ENCODE assay signal across 8 cellular contexts in the genomic region with DNA sequence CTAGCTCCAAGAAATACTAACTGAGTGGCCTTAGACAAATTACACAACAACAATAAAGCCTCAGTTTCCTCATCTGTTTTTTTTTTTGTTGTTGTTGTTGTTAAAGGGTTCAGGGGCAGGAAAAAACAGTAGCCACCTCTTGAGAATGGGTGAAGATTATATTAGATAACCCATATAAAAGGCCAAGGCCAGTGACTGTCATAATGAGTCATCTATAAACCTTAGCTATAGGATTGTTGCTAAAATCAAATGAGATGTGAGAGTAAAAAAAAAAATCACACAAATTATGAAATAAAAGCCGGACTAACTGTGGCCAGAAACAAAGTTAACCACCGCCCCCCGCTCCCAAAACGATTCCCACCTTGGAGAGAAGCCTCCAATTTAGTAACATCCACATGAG. TPM values are rescaled to one million over a fixed set of nuclear protein-coding genes. Genes with fewer than 3 reads are reported as not detected.
DNase-seq lines count a peak whose midpoint lies in the region; ATAC-seq and TF ChIP-seq lines count a peak whose summit lies in the region.

No MANE protein-coding gene starts in this region.

- peak overlapping the region; percentile 98 for H3K9ac ChIP-seq in iPS-18a (ENCODE audit: low read length)

- TF ChIP-seq CTCF in suprapubic skin (IDR thresholded peaks at IDR 0.05), result no peak

- ATAC-seq in activated T-cell treated with anti-CD3 and anti-CD28 coated beads, Interleukin-2, amount 50 U/mL, for 72 hours (replicated peaks in 1 of 2), result no peak
- ATAC-seq in HG03460 (IDR thresholded peaks at IDR 0.05; ENCODE audit: unreplicated experiment), result no peak

- TF ChIP-seq EP300 in suprapubic skin (IDR thresholded peaks at IDR 0.05), result no peak

- POLR2A ChIA-PET in activated CD4-positive, alpha-beta T cell treated with anti-CD3 and anti-CD28 coated beads, Interleukin-2, amount 10 ng/mL, durations not matched to agents 7 days and 5 days (lab: Charles Lee), result interaction anchor here (1.0 to 1.6 kb wide), 2 partner anchors 18 to 25 kb away, joined by 3 to 4 read pairs; partner anchors contain the start of gene TRAFD1

- H3K4me3 ChIP-seq in iPS-18a (ENCODE audit: low read length) (peak overlapping the region; percentile 85), suprapubic skin (peak overlapping the region; percentile 89)

- peaks cover 61% of the 10 kb centered on the region for H3K4me1 Mint-ChIP-seq in activated CD4-positive, alpha-beta T cell treated with anti-CD3 and anti-CD28 coated beads, Interleukin-2, amount 10 ng/mL, durations not matched to agents 7 days and 5 days
- peaks cover 75% of the 10 kb centered on the region for H3K4me1 Mint-ChIP-seq in activated T-cell treated with anti-CD3 and anti-CD28 coated beads, Interleukin-2, amount 50 U/mL, for 72 hours (ENCODE audit: low read depth)

- CTCF ChIA-PET in activated CD4-positive, alpha-beta T cell treated with anti-CD3 and anti-CD28 coated beads, Interleukin-2, amount 10 ng/mL, durations not matched to agents 7 days and 5 days (lab: Charles Lee), result interaction anchor here (0.7 to 4.5 kb wide), 6 partner anchors 9 to 94 kb away, joined by 3 to 39 read pairs (median 4); partner anchors contain the start of gene TMEM116

- no peaks in the 10 kb centered on the region for H3K9me3 ChIP-seq in iPS-18a (ENCODE audit: control insufficient read depth, low read depth, low read length)
- no peaks in the 10 kb centered on the region for H3K9me3 ChIP-seq in suprapubic skin

- peak overlapping the region; percentile 72 for H3K27ac ChIP-seq in iPS-18a (ENCODE audit: low read length)
- peak overlapping the region; percentile 96 for H3K27ac ChIP-seq in suprapubic skin

- 39% methylated on average over 4 of the region's 4 CpGs for WGBS in suprapubic skin

- no peaks in the 10 kb centered on the region for H3K27me3 Mint-ChIP-seq in activated CD4-positive, alpha-beta T cell treated with anti-CD3 and anti-CD28 coated beads, Interleukin-2, amount 10 ng/mL, durations not matched to agents 7 days and 5 days
- no peaks in the 10 kb centered on the region for H3K27me3 Mint-ChIP-seq in activated T-cell treated with anti-CD3 and anti-CD28 coated beads, Interleukin-2, amount 50 U/mL, for 72 hours (ENCODE audit: low read depth)

- peaks cover 20% of the 10 kb centered on the region for H3K36me3 Mint-ChIP-seq in activated CD4-positive, alpha-beta T cell treated with anti-CD3 and anti-CD28 coated beads, Interleukin-2, amount 10 ng/mL, durations not matched to agents 7 days and 5 days (ENCODE audit: low read depth)
- peaks cover 0 to 13% of the 10 kb centered on the region in 2 donors for H3K36me3 Mint-ChIP-seq in activated T-cell treated with anti-CD3 and anti-CD28 coated beads, Interleukin-2, amount 50 U/mL, for 72 hours (ENCODE audit: insufficient read depth in 2 of 2)

- H3K27ac Mint-ChIP-seq in activated CD4-positive, alpha-beta T cell treated with anti-CD3 and anti-CD28 coated beads, Interleukin-2, amount 10 ng/mL, durations not matched to agents 7 days and 5 days, result peak overlapping the region; percentile 91
- H3K27ac Mint-ChIP-seq in activated T-cell treated with anti-CD3 and anti-CD28 coated beads, Interleukin-2, amount 50 U/mL, for 72 hours, result peak overlapping the region; percentile 97

- H3K4me1 ChIP-seq in iPS-18a (ENCODE audit: control insufficient read depth, low read depth, low read length), result peaks cover 25% of the 10 kb centered on the region
- peaks cover 49% of the 10 kb centered on the region for H3K4me1 ChIP-seq in suprapubic skin

- TF ChIP-seq POLR2A in suprapubic skin (IDR thresholded peaks at IDR 0.05), result no peak

- H3K36me3 ChIP-seq in iPS-18a (ENCODE audit: control insufficient read depth, low read depth, low read length) (peaks cover 4% of the 10 kb centered on the region), suprapubic skin (no peaks in the 10 kb centered on the region)

- H3K27me3 ChIP-seq in iPS-18a (ENCODE audit: control insufficient read depth, insufficient read depth, low read length) (no peaks in the 10 kb centered on the region), suprapubic skin (no peaks in the 10 kb centered on the region)

- H3K4me3 Mint-ChIP-seq in activated CD4-positive, alpha-beta T cell treated with anti-CD3 and anti-CD28 coated beads, Interleukin-2, amount 10 ng/mL, durations not matched to agents 7 days and 5 days, result peak overlapping the region; percentile 97
- peak overlapping the region; percentile 94 to 95 for H3K4me3 Mint-ChIP-seq in activated T-cell treated with anti-CD3 and anti-CD28 coated beads, Interleukin-2, amount 50 U/mL, for 72 hours

- H3K9me3 Mint-ChIP-seq in activated CD4-positive, alpha-beta T cell treated with anti-CD3 and anti-CD28 coated beads, Interleukin-2, amount 10 ng/mL, durations not matched to agents 7 days and 5 days, result no peaks in the 10 kb centered on the region
- no peaks in the 10 kb centered on the region for H3K9me3 Mint-ChIP-seq in activated T-cell treated with anti-CD3 and anti-CD28 coated beads, Interleukin-2, amount 50 U/mL, for 72 hours

- no peak for DNase-seq in activated CD4-positive, alpha-beta T cell treated with anti-CD3 and anti-CD28 coated beads, Interleukin-2, amount 10 ng/mL, durations not matched to agents 7 days and 5 days
- no peak for DNase-seq in activated CD4-positive, alpha-beta T cell treated with anti-CD3 and anti-CD28 coated beads, Interleukin-2, amount 50 U/mL, for 4 hours
- DNase-seq in activated T-cell treated with anti-CD3 and anti-CD28 coated beads, Interleukin-2, amount 50 U/mL, for 72 hours, result no peak
- DNase-seq in suprapubic skin (ENCODE audit: low spot score in 2 of 2), result no peak
- no peak for DNase-seq in NCI-H2196 treated with DMSO at 0.1 percent for 48 hours (lab: John Stamatoyannopoulos, UW; ENCODE audit: unreplicated experiment)
- DNase-seq in NCI-H69 (lab: John Stamatoyannopoulos, UW), result no peak

RNA-seq across cellular contexts. Expression of gene NAA25, which starts 1.3 kb away (rescaled TPM):
- total RNA-seq in activated CD4-positive, alpha-beta T cell treated with anti-CD3 and anti-CD28 coated beads, Interleukin-2, amount 10 ng/mL, durations not matched to agents 7 days and 5 days, result 10 to 100 TPM; 29.9 to 31.0 TPM
- 10 to 100 TPM; 36.3 to 47.0 TPM for total RNA-seq in activated T-cell treated with anti-CD3 and anti-CD28 coated beads, Interleukin-2, amount 50 U/mL, for 72 hours
- total RNA-seq in suprapubic skin, result 10 to 100 TPM; 21.1 to 68.6 (median 29.0) TPM

RNA-seq across cellular contexts. Expression of gene TRAFD1, which starts 18.1 kb away (rescaled TPM):
- total RNA-seq in activated CD4-positive, alpha-beta T cell treated with anti-CD3 and anti-CD28 coated beads, Interleukin-2, amount 10 ng/mL, durations not matched to agents 7 days and 5 days, result 10 to 100 TPM; 68.9 to 70.4 TPM
- total RNA-seq in activated T-cell treated with anti-CD3 and anti-CD28 coated beads, Interleukin-2, amount 50 U/mL, for 72 hours, result 10 to 100 TPM; 57.7 to 64.2 TPM
- total RNA-seq in suprapubic skin, result 10 to 100 TPM; 44.6 to 88.1 (median 54.6) TPM
